19 cellular contexts compared by ENCODE assay signal in the genomic region with DNA sequence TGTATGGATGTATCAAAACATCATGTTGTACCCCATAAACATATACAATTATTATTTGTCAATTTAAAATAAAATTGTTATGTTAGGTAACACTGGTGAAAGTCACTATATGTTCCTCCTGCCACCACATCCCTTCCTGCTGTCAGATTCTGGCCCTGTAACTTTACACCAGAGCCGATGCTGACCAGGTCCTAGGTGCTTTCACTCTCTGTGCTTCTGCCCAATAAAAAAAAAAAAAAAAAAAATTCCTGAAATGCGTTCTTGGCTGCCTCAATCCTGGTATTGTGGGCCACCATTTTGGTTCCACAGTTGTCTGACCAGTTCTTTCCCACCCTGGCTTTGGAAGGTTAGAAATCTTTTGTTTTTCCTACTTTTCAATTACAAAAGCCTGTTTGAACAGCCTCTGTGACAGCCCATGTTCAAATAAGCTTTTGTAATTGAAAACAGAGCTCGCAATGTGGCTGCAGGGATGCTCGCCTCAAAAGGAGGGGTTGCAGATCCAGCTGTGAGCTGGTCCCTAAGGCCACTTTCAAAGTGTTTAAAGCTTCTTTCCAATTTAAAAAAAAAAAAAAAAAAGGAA.
"Had no signal": no experiment of that assay in that cellular context is flagged by ENCODE, and none has a peak within 500 bp of the region (broad histone marks: within the 10 kb centered on the region; RNA-seq: fewer than 3 reads in every experiment).

No MANE protein-coding gene starts in this region.

- H3K36me3 Mint-ChIP-seq: activated naive CD8-positive, alpha-beta T cell treated with anti-CD3 and anti-CD28 coated beads for 36 hours; brain; stimulated activated naive B cell treated with anti-CD40 and anti-IgM and Interleukin-4, amounts not matched to agents 10 μg/mL and 1 μg/mL and 100 μg/mL, for 72 hours had no signal

- H3K4me1 ChIP-seq: left lung, right atrium auricular region, tibial artery, uterus had no signal

- ATAC-seq: left lung; naive thymus-derived CD8-positive, alpha-beta T cell; stimulated activated naive B cell treated with anti-CD40 and anti-IgM and Interleukin-4, amounts not matched to agents 10 μg/mL and 1 μg/mL and 100 μg/mL, for 72 hours had no signal

- H3K27ac Mint-ChIP-seq: activated CD4-positive, alpha-beta T cell treated with anti-CD3 and anti-CD28 coated beads, Interleukin-2, amount 10 ng/mL, durations not matched to agents 7 days and 5 days; activated naive CD8-positive, alpha-beta T cell treated with anti-CD3 and anti-CD28 coated beads for 36 hours; activated T-helper 1 cell treated with anti-CD3 and anti-CD28 coated beads, Interleukin-12 subunit alpha, Interleukin-12 subunit beta, Interleukin-2, Interleukin-4 antibody, amounts not matched to agents 30 ng/mL and 10 ng/mL and 1 ng/mL, durations not matched to agents 14 hours and 24 hours and 36 hours; naive thymus-derived CD8-positive, alpha-beta T cell; stimulated activated naive B cell treated with anti-CD40 and anti-IgM and Interleukin-4, amounts not matched to agents 10 μg/mL and 1 μg/mL and 100 μg/mL, for 72 hours had no signal

- H3K27ac ChIP-seq: coronary artery, left lung, right atrium auricular region, tibial artery, uterus had no signal

- H3K27me3 ChIP-seq: right atrium auricular region, tibial artery, uterus had no signal

- DNase-seq: activated CD4-positive, alpha-beta T cell treated with anti-CD3 and anti-CD28 coated beads, Interleukin-2, amount 10 ng/mL, durations not matched to agents 7 days and 5 days; activated CD8-positive, alpha-beta memory T cell treated with anti-CD3 and anti-CD28 coated beads for 24 hours; activated naive CD8-positive, alpha-beta T cell treated with anti-CD3 and anti-CD28 coated beads for 36 hours; foreskin fibroblast; glutamatergic neuron; islet precursor cell; left lung; mammary epithelial cell; naive thymus-derived CD8-positive, alpha-beta T cell; stimulated activated CD4-positive, alpha-beta T cell treated with anti-CD3 and anti-CD28 coated beads, Interleukin-2, amount 100 ng/mL, for 48 hours; stimulated activated naive B cell treated with anti-CD40 and anti-IgM and Interleukin-4, amounts not matched to agents 10 μg/mL and 1 μg/mL and 100 μg/mL, for 72 hours; T-helper 9 cell; tibial artery; uterus had no signal

- H3K27me3 Mint-ChIP-seq: activated CD4-positive, alpha-beta T cell treated with anti-CD3 and anti-CD28 coated beads, Interleukin-2, amount 10 ng/mL, durations not matched to agents 7 days and 5 days; central memory CD8-positive, alpha-beta T cell; stimulated activated naive B cell treated with anti-CD40 and anti-IgM and Interleukin-4, amounts not matched to agents 10 μg/mL and 1 μg/mL and 100 μg/mL, for 72 hours had no signal

- H3K4me3 Mint-ChIP-seq: activated CD4-positive, alpha-beta T cell treated with anti-CD3 and anti-CD28 coated beads, Interleukin-2, amount 10 ng/mL, durations not matched to agents 7 days and 5 days; activated naive CD8-positive, alpha-beta T cell treated with anti-CD3 and anti-CD28 coated beads for 36 hours; activated T-helper 1 cell treated with anti-CD3 and anti-CD28 coated beads, Interleukin-12 subunit alpha, Interleukin-12 subunit beta, Interleukin-2, Interleukin-4 antibody, amounts not matched to agents 30 ng/mL and 10 ng/mL and 1 ng/mL, durations not matched to agents 14 hours and 24 hours and 36 hours; central memory CD8-positive, alpha-beta T cell; naive thymus-derived CD8-positive, alpha-beta T cell; stimulated activated naive B cell treated with anti-CD40 and anti-IgM and Interleukin-4, amounts not matched to agents 10 μg/mL and 1 μg/mL and 100 μg/mL, for 72 hours had no signal

- H3K9me3 ChIP-seq: left lung, right atrium auricular region, tibial artery, uterus had no signal

- H3K4me1 Mint-ChIP-seq: activated CD4-positive, alpha-beta T cell treated with anti-CD3 and anti-CD28 coated beads, Interleukin-2, amount 10 ng/mL, durations not matched to agents 7 days and 5 days; activated naive CD8-positive, alpha-beta T cell treated with anti-CD3 and anti-CD28 coated beads for 36 hours; central memory CD8-positive, alpha-beta T cell; naive thymus-derived CD8-positive, alpha-beta T cell; stimulated activated naive B cell treated with anti-CD40 and anti-IgM and Interleukin-4, amounts not matched to agents 10 μg/mL and 1 μg/mL and 100 μg/mL, for 72 hours had no signal
